24 cellular contexts compared by ENCODE assay signal in genomic region chr12:14900521-14901227, GRCh38. TPM values are rescaled to one million over a fixed set of nuclear protein-coding genes. Genes with fewer than 3 reads are reported as not detected.
"Had no signal": no experiment of that assay in that cellular context is flagged by ENCODE, and none has a peak within 500 bp of the region (broad histone marks: within the 10 kb centered on the region; RNA-seq: fewer than 3 reads in every experiment).

No MANE protein-coding gene starts in this region.

- H3K79me2 ChIP-seq: parathyroid adenoma had no signal

- H3K27ac ChIP-seq: cardiac muscle cell, epithelial cell of prostate, parathyroid adenoma, spleen, upper lobe of right lung had no signal

- H3K36me3 ChIP-seq: cardiac muscle cell, sigmoid colon, spleen, upper lobe of right lung had no signal

- H3K4me3 ChIP-seq: cardiac muscle cell, sigmoid colon, spleen, upper lobe of right lung had no signal

- H3K9me3 ChIP-seq: sigmoid colon, spleen, upper lobe of right lung had no signal

- DNase-seq: activated CD8-positive, alpha-beta memory T cell treated with anti-CD3 and anti-CD28 coated beads, Interleukin-2, amount 10 ng/mL, durations not matched to agents 7 days and 5 days; activated CD8-positive, alpha-beta T cell treated with anti-CD3 and anti-CD28 coated beads for 36 hours; activated effector memory CD4-positive, alpha-beta T cell treated with anti-CD3 and anti-CD28 coated beads, Interleukin-2, amount 50 U/mL, for 16 hours; activated naive CD4-positive, alpha-beta T cell treated with anti-CD3 and anti-CD28 coated beads, Interleukin-2, amount 10 ng/mL, durations not matched to agents 7 days and 5 days; activated T-cell treated with anti-CD3 and anti-CD28 coated beads for 4 hours; amygdala; foreskin fibroblast; hippocampal formation; kidney glomerular epithelial cell; nephron progenitor cell; nucleus accumbens; spleen; stimulated activated CD4-positive, alpha-beta T cell treated with anti-CD3 and anti-CD28 coated beads, Interleukin-4, amount 100 ng/mL, for 1 hour; stimulated activated naive CD4-positive, alpha-beta T cell treated with Interleukin-2 at 50 U/mL for 16 hours; upper lobe of right lung had no signal

- H3K27me3 ChIP-seq: cardiac muscle cell, sigmoid colon, spleen, upper lobe of right lung had no signal

- ATAC-seq: activated CD4-positive, CD25-positive, alpha-beta regulatory T cell treated with anti-CD3 and anti-CD28 coated beads, Interleukin-2, amount 50 U/mL, for 24 hours; activated CD8-positive, alpha-beta memory T cell treated with anti-CD3 and anti-CD28 coated beads, Interleukin-2, amount 10 ng/mL, durations not matched to agents 7 days and 5 days; activated CD8-positive, alpha-beta T cell treated with anti-CD3 and anti-CD28 coated beads for 36 hours; upper lobe of right lung had no signal

- H2AFZ ChIP-seq: parathyroid adenoma had no signal

- H3K4me1 ChIP-seq: parathyroid adenoma had no signal

- H3K9ac ChIP-seq: parathyroid adenoma had no signal

RNA-seq across cellular contexts. Expression of gene MGP, which starts 15.0 kb away (rescaled TPM):
- total RNA-seq: activated CD4-positive, alpha-beta T cell treated with anti-CD3 and anti-CD28 coated beads, Interleukin-2, amount 10 ng/mL, durations not matched to agents 24 days and 14 days; activated CD8-positive, alpha-beta memory T cell treated with anti-CD3 and anti-CD28 coated beads, Interleukin-2, amount 10 ng/mL, durations not matched to agents 7 days and 5 days; activated CD8-positive, alpha-beta T cell treated with anti-CD3 and anti-CD28 coated beads for 36 hours; cardiac muscle cell; myocyte; T-helper 2 cell treated with Interferon-gamma antibody and Interleukin-4, amounts not matched to agents 100 ng/mL and 5 ng/mL, for 36 hours had no signal

RNA-seq across cellular contexts. Expression of gene ERP27, which starts 37.7 kb away (rescaled TPM):
- total RNA-seq: cardiac muscle cell, myocyte, sigmoid colon had no signal
- polyA plus RNA-seq: cardiac muscle cell had no signal

RNA-seq across cellular contexts. Expression of gene ART4, which starts 57.3 kb away (rescaled TPM):
- total RNA-seq: activated CD4-positive, alpha-beta T cell treated with anti-CD3 and anti-CD28 coated beads, Interleukin-2, amount 10 ng/mL, durations not matched to agents 24 days and 14 days; activated CD8-positive, alpha-beta memory T cell treated with anti-CD3 and anti-CD28 coated beads, Interleukin-2, amount 10 ng/mL, durations not matched to agents 7 days and 5 days; activated CD8-positive, alpha-beta T cell treated with anti-CD3 and anti-CD28 coated beads for 36 hours; cardiac muscle cell; mononuclear cell; myocyte; T-helper 2 cell treated with Interferon-gamma antibody and Interleukin-4, amounts not matched to agents 100 ng/mL and 5 ng/mL, for 36 hours had no signal
